ENCODE assay signal across 1 cellular context in genomic region chr14:91418387-91419043, GRCh38.
TF ChIP-seq lines count a peak whose summit lies in the region.

No MANE protein-coding gene starts in this region.

TF ChIP-seq in K562, 482 proteins besides CTCF, POLR2A, EP300 and RAD21 (continued from another document):
- TF ChIP-seq CUX1 (CRISPR knock-in tag; IDR thresholded peaks at IDR 0.05) = no peak
- no peak for TF ChIP-seq REST (CRISPR knock-in tag; IDR thresholded peaks at IDR 0.05; ENCODE audit: low read depth)
- no peak for TF ChIP-seq ZNF695 (CRISPR knock-in tag; IDR thresholded peaks at IDR 0.05)
- TF ChIP-seq EWSR1 (IDR thresholded peaks at IDR 0.05; ENCODE audit: borderline replicate concordance, low read depth, partially characterized antibody) = no peak
- TF ChIP-seq RBM17 (IDR thresholded peaks at IDR 0.05; ENCODE audit: borderline replicate concordance, low read depth, low read length) = no peak
- TF ChIP-seq ATF4 (CRISPR knock-in tag; IDR thresholded peaks at IDR 0.05) = no peak
- TF ChIP-seq E2F8 (IDR thresholded peaks at IDR 0.05; ENCODE audit: low read depth, partially characterized antibody) = no peak
- no peak for TF ChIP-seq RBM39 (optimal IDR thresholded peaks at IDR 0.05; ENCODE audit: low read depth, low read length)
- no peak for TF ChIP-seq MTA1 (IDR thresholded peaks at IDR 0.05; ENCODE audit: borderline replicate concordance)
- no peak for TF ChIP-seq HDAC6 (IDR thresholded peaks at IDR 0.05; ENCODE audit: low read depth, low read length)
- TF ChIP-seq ZFP36 (IDR thresholded peaks at IDR 0.05; ENCODE audit: low read depth, low read length, partially characterized antibody) = peak; percentile 82
- no peak for TF ChIP-seq GATAD2A (IDR thresholded peaks at IDR 0.05)
- TF ChIP-seq EZH2 (IDR thresholded peaks at IDR 0.05; ENCODE audit: borderline replicate concordance, low read depth, low read length) = no peak
- TF ChIP-seq ELF1 (tag; IDR thresholded peaks at IDR 0.05) = no peak
- peak; percentile 96 for TF ChIP-seq ZFX (CRISPR knock-in tag; IDR thresholded peaks at IDR 0.05)
- TF ChIP-seq CXXC5 (CRISPR knock-in tag; IDR thresholded peaks at IDR 0.05) = no peak
- no peak for TF ChIP-seq THAP7 (CRISPR knock-in tag; IDR thresholded peaks at IDR 0.05)
- TF ChIP-seq NR4A1 (CRISPR knock-in tag; IDR thresholded peaks at IDR 0.05) = no peak
- peak; percentile 27; the same call in 1 of the 2 replicates for TF ChIP-seq NR4A1 (tag; IDR thresholded peaks at IDR 0.05)
